17 cellular contexts compared by ENCODE assay signal in genomic region chr13:83882626-83882959, GRCh38. TPM values are rescaled to one million over a fixed set of nuclear protein-coding genes. Genes with fewer than 3 reads are reported as not detected.
DNase-seq lines count a peak whose midpoint lies in the region; TF ChIP-seq lines count a peak whose summit lies in the region.
"Had no signal": no experiment of that assay in that cellular context is flagged by ENCODE, and none has a peak within 500 bp of the region (broad histone marks: within the 10 kb centered on the region; RNA-seq: fewer than 3 reads in every experiment).

No MANE protein-coding gene starts in this region.

- no peaks in the 10 kb centered on the region for H3K36me3 Mint-ChIP-seq in endothelial cell (ENCODE audit: low read depth, unreplicated experiment)
- H3K36me3 Mint-ChIP-seq: stimulated activated effector memory CD8-positive, alpha-beta T cell treated with anti-CD3 and anti-CD28 coated beads, Interleukin-12 subunit alpha, Interleukin-12 subunit beta, amount 100 ng/mL, for 72 hours had no signal

- no peak overlapping the region for H3K27ac ChIP-seq in WERI-Rb-1
- H3K27ac ChIP-seq: BLaER1 treated with 17β-estradiol and CSF1 and Interleukin-3, amounts not matched to agents 10 nM and 100 nM; neutrophil had no signal

- peaks cover 6% of the 10 kb centered on the region for H3K27me3 Mint-ChIP-seq in endothelial cell (ENCODE audit: unreplicated experiment)

- H3K27ac Mint-ChIP-seq in endothelial cell (ENCODE audit: unreplicated experiment): peak overlapping the region; percentile 31
- H3K27ac Mint-ChIP-seq: activated CD4-positive, alpha-beta T cell treated with anti-CD3 and anti-CD28 coated beads, Interleukin-2, amount 10 ng/mL, durations not matched to agents 7 days and 5 days; dendritic cell treated with granulocyte-macrophage colony-stimulating factor and Interleukin-4, amounts not matched to agents 40 ng/mL and 50 ng/mL, for 4 days; stimulated activated effector memory CD8-positive, alpha-beta T cell treated with anti-CD3 and anti-CD28 coated beads, Interleukin-12 subunit alpha, Interleukin-12 subunit beta, amount 100 ng/mL, for 72 hours had no signal

- peak overlapping the region; percentile 95 for H2AFZ ChIP-seq in neuron (ENCODE audit: low read depth, low read length)

- no peaks in the 10 kb centered on the region for H3K9me3 Mint-ChIP-seq in endothelial cell (ENCODE audit: unreplicated experiment)
- H3K9me3 Mint-ChIP-seq: activated CD4-positive, alpha-beta T cell treated with anti-CD3 and anti-CD28 coated beads, Interleukin-2, amount 10 ng/mL, durations not matched to agents 7 days and 5 days; dendritic cell treated with granulocyte-macrophage colony-stimulating factor and Interleukin-4, amounts not matched to agents 40 ng/mL and 50 ng/mL, for 4 days; stimulated activated effector memory CD8-positive, alpha-beta T cell treated with anti-CD3 and anti-CD28 coated beads, Interleukin-12 subunit alpha, Interleukin-12 subunit beta, amount 100 ng/mL, for 72 hours had no signal

- CTCF ChIA-PET in BJ (lab: Yijun Ruan, JAX): interaction anchor here (0.5 kb wide), 1 partner anchor 540 kb away, joined by 3 read pairs; no protein-coding TSS in a partner anchor

- peaks cover 5% of the 10 kb centered on the region for H3K4me1 ChIP-seq in neuron (ENCODE audit: insufficient read depth, low read length)
- H3K4me1 ChIP-seq: BLaER1 treated with 17β-estradiol and CSF1 and Interleukin-3, amounts not matched to agents 10 nM and 100 nM had no signal

- H3K4me3 ChIP-seq in BJ (ENCODE audit: low read depth, low read length): peak overlapping the region; percentile 0; the same call in 1 of the 2 replicates
- H3K4me3 ChIP-seq in WERI-Rb-1 (ENCODE audit: low read depth, low read length): peak overlapping the region; percentile 71
- peak overlapping the region; percentile 63 for H3K4me3 ChIP-seq in neuron (ENCODE audit: low read length)
- H3K4me3 ChIP-seq: BLaER1 treated with 17β-estradiol and CSF1 and Interleukin-3, amounts not matched to agents 10 nM and 100 nM had no signal

- POLR2A ChIA-PET in BJ (lab: Charles Lee): no interaction called here

- TF ChIP-seq CTCF in BJ (IDR thresholded peaks at IDR 0.05; ENCODE audit: insufficient read depth, low read depth, low read length): no peak
- TF ChIP-seq CTCF in WERI-Rb-1 (IDR thresholded peaks at IDR 0.05; ENCODE audit: low read depth, low read length): no peak
- no peak for TF ChIP-seq CTCF in endothelial cell (IDR thresholded peaks at IDR 0.05; ENCODE audit: unreplicated experiment)

- H3K36me3 ChIP-seq in BJ (ENCODE audit: control insufficient read depth, insufficient read depth, low read length) (no peaks in the 10 kb centered on the region), WERI-Rb-1 (no peaks in the 10 kb centered on the region), neuron (ENCODE audit: insufficient read depth, low read length) (no peaks in the 10 kb centered on the region)
- H3K36me3 ChIP-seq: BLaER1 treated with 17β-estradiol and CSF1 and Interleukin-3, amounts not matched to agents 10 nM and 100 nM; neutrophil had no signal

- DNase-seq in BJ (ENCODE audit: low read depth) (no peak), WERI-Rb-1 (no peak), endothelial cell (ENCODE audit: low spot score) (no peak), NCI-H2081 treated with DMSO at 0.1 percent for 48 hours (lab: John Stamatoyannopoulos, UW) (no peak), 8988T (no peak), pons (ENCODE audit: low spot score) (no peak)
- no peak for DNase-seq in stimulated activated CD4-positive, alpha-beta T cell treated with anti-CD3 and anti-CD28 coated beads, Interleukin-15, amount 100 ng/mL, for 24 hours
- DNase-seq: MV-4-11; NK-92 treated with Interleukin-12 subunit alpha and Interleukin-12 subunit beta, amount 100 ng/mL, for 24 hours had no signal

- H3K27me3 ChIP-seq in BJ (ENCODE audit: control insufficient read depth, insufficient read depth, low read length) (peaks cover 5% of the 10 kb centered on the region; the same call in 1 of the 2 replicates), WERI-Rb-1 (ENCODE audit: insufficient read depth, low read depth, severe bottlenecking) (peaks cover 43% of the 10 kb centered on the region), neuron (ENCODE audit: insufficient read depth, low read length) (no peaks in the 10 kb centered on the region)
- H3K27me3 ChIP-seq: BLaER1 treated with 17β-estradiol and CSF1 and Interleukin-3, amounts not matched to agents 10 nM and 100 nM had no signal

- H3K9me3 ChIP-seq in WERI-Rb-1 (ENCODE audit: severe bottlenecking): no peaks in the 10 kb centered on the region
- H3K9me3 ChIP-seq in neuron (ENCODE audit: low read length): peaks cover 4% of the 10 kb centered on the region
- H3K9me3 ChIP-seq: neutrophil had no signal

- peaks cover 9% of the 10 kb centered on the region for H3K4me1 Mint-ChIP-seq in endothelial cell (ENCODE audit: unreplicated experiment)

- H3K4me3 Mint-ChIP-seq in endothelial cell (ENCODE audit: unreplicated experiment): peak overlapping the region; percentile 87
- H3K4me3 Mint-ChIP-seq: activated CD4-positive, alpha-beta T cell treated with anti-CD3 and anti-CD28 coated beads, Interleukin-2, amount 10 ng/mL, durations not matched to agents 7 days and 5 days; dendritic cell treated with granulocyte-macrophage colony-stimulating factor and Interleukin-4, amounts not matched to agents 40 ng/mL and 50 ng/mL, for 4 days; stimulated activated effector memory CD8-positive, alpha-beta T cell treated with anti-CD3 and anti-CD28 coated beads, Interleukin-12 subunit alpha, Interleukin-12 subunit beta, amount 100 ng/mL, for 72 hours had no signal

RNA-seq across cellular contexts. Expression of gene SLITRK1, which starts 0.3 kb away (rescaled TPM):
- 0.99 and 1.1 TPM in 2 replicates for polyA plus RNA-seq in BJ (2011; rRNA removed)
- 1.3 and 2.0 TPM in 2 replicates for polyA minus RNA-seq in BJ (2011; rRNA and poly(A)+ RNA removed)
- total RNA-seq in endothelial cell (ENCODE audit: unreplicated experiment): 0.51 TPM
- total RNA-seq: activated CD4-positive, alpha-beta T cell treated with anti-CD3 and anti-CD28 coated beads, Interleukin-2, amount 10 ng/mL, durations not matched to agents 7 days and 5 days; HepG2; liver had no signal
- polyA plus RNA-seq: HepG2, liver had no signal

Comparison
In these comparisons a context has a peak if more than half of its experiments do, and no peak if none do; other contexts are left out.
1. H3K4me3 ChIP-seq: peak in every context shown above with its lines; median percentile 71 in WERI-Rb-1; 63 in neuron; 0 in BJ.